ENCODE assay signal across 8 cellular contexts in the genomic region with DNA sequence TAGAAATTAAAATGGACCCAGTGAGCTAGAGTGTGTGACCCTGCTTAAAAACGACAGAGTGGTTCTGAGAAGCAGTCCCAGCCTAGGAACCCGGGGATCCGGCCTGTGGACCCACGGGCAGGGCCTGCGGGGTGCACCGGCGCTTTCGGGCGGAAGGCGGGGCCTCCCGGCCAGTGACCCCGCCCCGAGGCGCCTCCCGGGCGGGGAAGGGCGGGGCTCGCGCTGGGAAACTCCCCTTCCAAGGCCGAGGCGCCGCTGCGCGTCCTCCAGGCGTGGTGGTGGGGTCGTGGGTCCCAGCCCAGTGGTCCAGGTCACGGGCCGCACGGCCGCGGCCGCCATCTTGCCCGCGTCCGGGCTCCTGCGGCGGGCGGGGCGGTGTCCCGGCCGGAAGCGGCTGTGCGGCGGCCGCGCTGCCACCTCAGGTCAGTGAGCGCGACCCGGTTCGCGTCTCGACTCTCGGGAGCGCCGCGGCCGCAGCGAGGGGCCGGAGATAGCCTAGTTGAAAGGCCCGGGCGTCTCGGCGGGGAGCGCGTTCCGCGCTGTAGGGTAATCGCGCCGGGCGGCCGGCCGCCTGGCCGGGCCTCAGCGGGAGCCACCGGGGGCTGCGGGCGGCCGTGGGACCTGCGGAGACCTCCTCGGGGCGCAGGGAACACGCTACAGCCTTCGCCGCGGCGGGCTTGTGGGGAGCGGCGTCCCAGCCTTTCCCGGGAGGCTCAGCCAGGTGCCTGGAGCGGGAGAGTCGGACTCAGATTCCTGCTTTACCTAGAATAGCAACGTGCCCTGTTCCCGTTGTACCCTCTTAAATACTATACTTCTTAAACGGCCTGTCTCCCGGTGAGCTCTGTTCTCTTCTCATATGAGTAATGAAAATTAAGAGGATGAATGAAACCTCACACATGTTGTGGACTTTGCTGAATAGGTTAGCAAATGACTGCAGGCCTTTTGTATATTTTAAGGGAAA. TPM values are rescaled to one million over a fixed set of nuclear protein-coding genes. Genes with fewer than 3 reads are reported as not detected.
DNase-seq lines count a peak whose midpoint lies in the region; ATAC-seq and TF ChIP-seq lines count a peak whose summit lies in the region.

TSS of gene MIOS (plus strand) at position 234 of the 961 bp plus-strand sequence. CDS start 5,592 bp downstream, outside the sequence.

- TF ChIP-seq CTCF in DND-41 (IDR thresholded peaks at IDR 0.05; ENCODE audit: borderline replicate concordance, extremely low read depth, low read length, poor library complexity, severe bottlenecking) (no peak), foreskin fibroblast (IDR thresholded peaks at IDR 0.05; ENCODE audit: low read depth, low read length) (no peak), neural progenitor cell (IDR thresholded peaks at IDR 0.05) (no peak)

- H3K27ac Mint-ChIP-seq in neural progenitor cell = peak within 1 kb of the TSS; percentile 48

- H3K4me2 ChIP-seq in DND-41 (ENCODE audit: insufficient read depth, low read length) (peak within 1 kb of the TSS; percentile 74), neural progenitor cell (peak within 1 kb of the TSS; percentile 86)

- peak within 1 kb of the TSS; percentile 90 for H3K4me3 Mint-ChIP-seq in neural progenitor cell

- no peaks in the 10 kb centered on the region for H3K36me3 ChIP-seq in DND-41 (ENCODE audit: insufficient read depth, low read length)
- peaks cover 18% of the 10 kb centered on the region for H3K36me3 ChIP-seq in SJSA1
- no peaks in the 10 kb centered on the region for H3K36me3 ChIP-seq in neural progenitor cell

- H3K9me3 ChIP-seq in DND-41 (ENCODE audit: insufficient read depth, low read length, severe bottlenecking) (no peaks in the 10 kb centered on the region), SJSA1 (replicated peaks) (no peaks in the 10 kb centered on the region), neural progenitor cell (ENCODE audit: low read depth) (no peaks in the 10 kb centered on the region)

- H3K36me3 Mint-ChIP-seq in neural progenitor cell = peaks cover 24% of the 10 kb centered on the region

- H3K27me3 Mint-ChIP-seq in neural progenitor cell (ENCODE audit: insufficient read depth, low read depth) = no peaks in the 10 kb centered on the region

- no peaks in the 10 kb centered on the region for H3K27me3 ChIP-seq in DND-41 (ENCODE audit: insufficient read depth, low read length, poor library complexity)
- H3K27me3 ChIP-seq in SJSA1 (replicated peaks) = no peaks in the 10 kb centered on the region
- H3K27me3 ChIP-seq in neural progenitor cell = no peaks in the 10 kb centered on the region

- H3K79me2 ChIP-seq in DND-41 (ENCODE audit: insufficient read depth, low read length) (peaks cover 29% of the 10 kb centered on the region), neural progenitor cell (ENCODE audit: low read depth) (peaks cover 48% of the 10 kb centered on the region)

- ATAC-seq in DND-41 (ENCODE audit: insufficient read depth, low read depth) (peak; percentile 92), GM21528 (IDR thresholded peaks at IDR 0.05; ENCODE audit: low FRiP score, unreplicated experiment) (peak; percentile 84)

- no peaks in the 10 kb centered on the region for H4K20me1 ChIP-seq in DND-41 (ENCODE audit: insufficient read depth, low read length)
- H4K20me1 ChIP-seq in neural progenitor cell (ENCODE audit: low read depth) = no peaks in the 10 kb centered on the region

- peaks cover 19% of the 10 kb centered on the region for H3K4me1 Mint-ChIP-seq in neural progenitor cell

- peak; percentile 81 for DNase-seq in DND-41
- DNase-seq in HuH-7.5 (ENCODE audit: low spot score) = peak; percentile 87
- peak; percentile 83 to 88 for DNase-seq in SJSA1 (ENCODE audit: low read depth in 1 of 2, low spot score in 2 of 2)
- peak; percentile 77 for DNase-seq in activated gamma-delta T cell treated with anti-CD3 and anti-CD28 coated beads, Interleukin-2, amount 50 U/mL, for 16 hours (ENCODE audit: low read depth)
- peak; percentile 75 to 92 for DNase-seq in foreskin fibroblast
- peak; percentile 87 for DNase-seq in neural progenitor cell (ENCODE audit: low spot score)
- DNase-seq in stromal cell of bone marrow (ENCODE audit: low read depth) = peak; percentile 48

- peak within 1 kb of the TSS; percentile 91 for H3K9ac ChIP-seq in DND-41 (ENCODE audit: low read depth, low read length)
- peak within 1 kb of the TSS; percentile 67 for H3K9ac ChIP-seq in neural progenitor cell

- H2AFZ ChIP-seq in DND-41 (ENCODE audit: low read depth, low read length) = peak within 1 kb of the TSS; percentile 98
- peak within 1 kb of the TSS; percentile 86 for H2AFZ ChIP-seq in neural progenitor cell (replicated peaks)

- H3K27ac ChIP-seq in DND-41 (ENCODE audit: low read length) (peak within 1 kb of the TSS; percentile 58), SJSA1 (peak within 1 kb of the TSS; percentile 88), neural progenitor cell (no peak within 1 kb of the TSS)

- H3F3A ChIP-seq in neural progenitor cell (ENCODE audit: low read depth) = peaks cover 7% of the 10 kb centered on the region

- H3K4me1 ChIP-seq in DND-41 (ENCODE audit: insufficient read depth, low read length) (peaks cover 40% of the 10 kb centered on the region), SJSA1 (replicated peaks) (peaks cover 38% of the 10 kb centered on the region), neural progenitor cell (peaks cover 10% of the 10 kb centered on the region)

- peaks cover 22% of the 10 kb centered on the region for H3K9me3 Mint-ChIP-seq in neural progenitor cell

- peak within 1 kb of the TSS; percentile 67 to 87 for H3K4me3 ChIP-seq in DND-41 (ENCODE audit: low read depth in 1 of 2, low read length in 2 of 2)
- peak within 1 kb of the TSS; percentile 95 for H3K4me3 ChIP-seq in SJSA1
- peak within 1 kb of the TSS; percentile 75 to 91 for H3K4me3 ChIP-seq in foreskin fibroblast (ENCODE audit: low read depth in 1 of 2, low read length in 2 of 2)
- H3K4me3 ChIP-seq in neural progenitor cell = peak within 1 kb of the TSS; percentile 56

RNA-seq across cellular contexts. Expression of gene MIOS, which starts in this region (rescaled TPM):
- 33.3 and 36.9 TPM in 2 replicates for total RNA-seq in SJSA1 (2014; rRNA removed; shearing (Covaris generic))
- 62.0 and 62.2 TPM in 2 replicates for total RNA-seq in neural progenitor cell (ENCODE audit: low replicate concordance)
